ENCODE assay signal across 11 cellular contexts in genomic region chr20:46398963-46399362, GRCh38. TPM values are rescaled to one million over a fixed set of nuclear protein-coding genes. Genes with fewer than 3 reads are reported as not detected.
DNase-seq lines count a peak whose midpoint lies in the region; ATAC-seq and TF ChIP-seq lines count a peak whose summit lies in the region.
"Had no signal": no experiment of that assay in that cellular context is flagged by ENCODE, and none has a peak within 500 bp of the region (broad histone marks: within the 10 kb centered on the region; RNA-seq: fewer than 3 reads in every experiment).

No MANE protein-coding gene starts in this region.

- peak overlapping the region; percentile 87 to 98 (median 88) for H3K27ac Mint-ChIP-seq in CD4-positive, CD25-positive, alpha-beta regulatory T cell
- H3K27ac Mint-ChIP-seq in osteocyte (ENCODE audit: unreplicated experiment), result peak overlapping the region; percentile 47

- intact Hi-C loops in body of pancreas (cut with DNase I), result no loop called here

- H3K4me3 Mint-ChIP-seq in CD4-positive, CD25-positive, alpha-beta regulatory T cell, result peak overlapping the region; percentile 37 to 73 (median 51)
- H3K4me3 Mint-ChIP-seq in osteocyte (ENCODE audit: unreplicated experiment), result no peak overlapping the region

- 39 to 61% methylated on average over 3 of the region's 3 CpGs for WGBS in body of pancreas, 2 donors

- in situ Hi-C loops in G401 (cut with HindIII; ENCODE audit: low sequenced_read_pairs), result no loop called here

- H3K4me1 ChIP-seq in CD4-positive, CD25-positive, alpha-beta regulatory T cell (ENCODE audit: control insufficient read depth, insufficient read depth, low read length, poor library complexity, severe bottlenecking), result peaks cover 51% of the 10 kb centered on the region
- H3K4me1 ChIP-seq in body of pancreas, result peaks cover 72% of the 10 kb centered on the region

- peaks cover 12% of the 10 kb centered on the region for H3K36me3 Mint-ChIP-seq in CD4-positive, CD25-positive, alpha-beta regulatory T cell
- peaks cover 9% of the 10 kb centered on the region for H3K36me3 Mint-ChIP-seq in osteocyte (ENCODE audit: unreplicated experiment)
- H3K36me3 Mint-ChIP-seq: naive B cell had no signal

- H3K27ac ChIP-seq in CD4-positive, CD25-positive, alpha-beta regulatory T cell (ENCODE audit: insufficient read depth, low read length, poor library complexity, severe bottlenecking), result peak overlapping the region; percentile 84
- peak overlapping the region; percentile 63 to 94 (median 68) for H3K27ac ChIP-seq in body of pancreas

- H3K27me3 Mint-ChIP-seq in CD4-positive, CD25-positive, alpha-beta regulatory T cell, result no peaks in the 10 kb centered on the region
- H3K27me3 Mint-ChIP-seq in osteocyte (ENCODE audit: unreplicated experiment), result no peaks in the 10 kb centered on the region
- H3K27me3 Mint-ChIP-seq: naive B cell had no signal

- no peak for TF ChIP-seq POLR2A in body of pancreas (IDR thresholded peaks at IDR 0.05)

- H3K36me3 ChIP-seq in CD4-positive, CD25-positive, alpha-beta regulatory T cell (ENCODE audit: control insufficient read depth, insufficient read depth, low read length), result peaks cover 29% of the 10 kb centered on the region
- H3K36me3 ChIP-seq in body of pancreas (replicated peaks in 1 of 2; ENCODE audit: insufficient read depth in 1 of 2, low read depth in 2 of 2), result no peaks in the 10 kb centered on the region

- H3K9me3 ChIP-seq in CD4-positive, CD25-positive, alpha-beta regulatory T cell (ENCODE audit: control insufficient read depth in 2 of 2, low read length in 2 of 2), result no peaks in the 10 kb centered on the region
- H3K9me3 ChIP-seq in body of pancreas, result no peaks in the 10 kb centered on the region

- ATAC-seq in CD4-positive, CD25-positive, alpha-beta regulatory T cell (ENCODE audit: low read depth in 2 of 2), result no peak
- ATAC-seq in body of pancreas (no peak), HG03108 (IDR thresholded peaks at IDR 0.05; ENCODE audit: unreplicated experiment) (no peak)

- no peaks in the 10 kb centered on the region for H3K9me3 Mint-ChIP-seq in CD4-positive, CD25-positive, alpha-beta regulatory T cell
- H3K9me3 Mint-ChIP-seq in osteocyte (ENCODE audit: unreplicated experiment), result no peaks in the 10 kb centered on the region
- H3K9me3 Mint-ChIP-seq: naive B cell had no signal

- H3K4me1 Mint-ChIP-seq in CD4-positive, CD25-positive, alpha-beta regulatory T cell, result peaks cover 30 to 68% (median 47%) of the 10 kb centered on the region in 4 donors
- H3K4me1 Mint-ChIP-seq in osteocyte (ENCODE audit: unreplicated experiment), result peaks cover 34% of the 10 kb centered on the region

- no peaks in the 10 kb centered on the region for H3K27me3 ChIP-seq in CD4-positive, CD25-positive, alpha-beta regulatory T cell (ENCODE audit: control insufficient read depth, insufficient read depth, low read length)
- H3K27me3 ChIP-seq in body of pancreas, result no peaks in the 10 kb centered on the region

- no peak for DNase-seq in CD4-positive, CD25-positive, alpha-beta regulatory T cell
- DNase-seq in G401 (ENCODE audit: low spot score) (peak; percentile 76), body of pancreas (peak in 2 of 4 donors; percentile 31 to 66), osteocyte (ENCODE audit: extremely low spot score, unreplicated experiment) (no peak), HK-2 (ENCODE audit: unreplicated experiment) (no peak)
- no peak for DNase-seq in stimulated activated CD4-positive, alpha-beta T cell treated with anti-CD3 and anti-CD28 coated beads, Interleukin-4, amount 100 ng/mL, for 4 hours
- DNase-seq: DND-41; effector CD4-positive, alpha-beta T cell; naive B cell; NCI-H774 had no signal

- TF ChIP-seq CTCF in body of pancreas (IDR thresholded peaks at IDR 0.05) (no peak), osteocyte (IDR thresholded peaks at IDR 0.05) (no peak)

- peak overlapping the region; percentile 64 for H3K4me3 ChIP-seq in CD4-positive, CD25-positive, alpha-beta regulatory T cell (ENCODE audit: low read depth, low read length)
- H3K4me3 ChIP-seq in body of pancreas, result no peak overlapping the region

RNA-seq across cellular contexts. Expression of gene ELMO2, which starts 7.5 kb away (rescaled TPM):
- 84.9 TPM for total RNA-seq in CD4-positive, CD25-positive, alpha-beta regulatory T cell
- 10 to 100 TPM; 37.7 to 56.1 (median 43.5) TPM for polyA plus RNA-seq in CD4-positive, CD25-positive, alpha-beta regulatory T cell
- 18.7 and 45.5 TPM in 2 replicates for total RNA-seq in G401 (2014; rRNA removed; shearing (Covaris generic))
- total RNA-seq in body of pancreas (10 to 100 TPM; 35.0 to 37.6 TPM), osteocyte (48.8 and 57.8 TPM in 2 replicates)
